ENCODE assay signal across 22 cellular contexts in genomic region chr13:56314755-56315154, GRCh38.
"Had no signal": no experiment of that assay in that cellular context is flagged by ENCODE, and none has a peak within 500 bp of the region (broad histone marks: within the 10 kb centered on the region; RNA-seq: fewer than 3 reads in every experiment).

No MANE protein-coding gene starts in this region.

- H3K4me1 Mint-ChIP-seq: naive B cell; nephron progenitor cell; stimulated activated naive B cell treated with anti-CD40 and anti-IgM and Interleukin-4, amounts not matched to agents 10 μg/mL and 1 μg/mL and 100 μg/mL, for 72 hours; stimulated activated naive CD8-positive, alpha-beta T cell treated with anti-CD3 and anti-CD28 coated beads, Interleukin-15, amount 100 ng/mL, for 72 hours had no signal

- H3K27ac ChIP-seq: heart right ventricle, left lung, lower lobe of right lung, neutrophil, testis, tibial nerve, upper lobe of right lung, vagina had no signal

- H3K4me3 Mint-ChIP-seq: dendritic cell treated with granulocyte-macrophage colony-stimulating factor and Interleukin-4, amounts not matched to agents 40 ng/mL and 50 ng/mL, for 4 days; naive B cell; nephron progenitor cell; stimulated activated naive B cell treated with anti-CD40 and anti-IgM and Interleukin-4, amounts not matched to agents 10 μg/mL and 1 μg/mL and 100 μg/mL, for 72 hours; stimulated activated naive CD8-positive, alpha-beta T cell treated with anti-CD3 and anti-CD28 coated beads, Interleukin-15, amount 100 ng/mL, for 72 hours had no signal

- H3K9me3 ChIP-seq: heart right ventricle, left lung, lower lobe of right lung, neutrophil, testis, tibial nerve, upper lobe of right lung, vagina had no signal

- ATAC-seq: esophagus mucosa; heart right ventricle; left lung; lower lobe of right lung; sciatic nerve; stimulated activated naive B cell treated with anti-CD40 and anti-IgM and Interleukin-4, amounts not matched to agents 10 μg/mL and 1 μg/mL and 100 μg/mL, for 72 hours; stimulated activated naive CD8-positive, alpha-beta T cell treated with anti-CD3 and anti-CD28 coated beads, Interleukin-15, amount 100 ng/mL, for 72 hours; upper lobe of right lung had no signal

- H3K27me3 ChIP-seq: heart right ventricle, left lung, neutrophil, testis, tibial nerve, upper lobe of right lung, vagina had no signal

- H3K36me3 ChIP-seq: heart right ventricle, left lung, lower lobe of right lung, neutrophil, tibial nerve, upper lobe of right lung, vagina had no signal

- H3K27me3 Mint-ChIP-seq: dendritic cell treated with granulocyte-macrophage colony-stimulating factor and Interleukin-4, amounts not matched to agents 40 ng/mL and 50 ng/mL, for 4 days; naive B cell; stimulated activated naive B cell treated with anti-CD40 and anti-IgM and Interleukin-4, amounts not matched to agents 10 μg/mL and 1 μg/mL and 100 μg/mL, for 72 hours; stimulated activated naive CD8-positive, alpha-beta T cell treated with anti-CD3 and anti-CD28 coated beads, Interleukin-15, amount 100 ng/mL, for 72 hours had no signal

- DNase-seq: heart right ventricle; hypothalamus; left lung; lower lobe of right lung; mesenchymal stem cell; naive B cell; nephron progenitor cell; posterior cingulate gyrus; stimulated activated CD4-positive, alpha-beta T cell treated with anti-CD3 and anti-CD28 coated beads, Interleukin-2, amount 100 ng/mL, for 24 hours; stimulated activated CD4-positive, alpha-beta T cell treated with anti-CD3 and anti-CD28 coated beads, Interleukin-4, amount 100 ng/mL, for 4 hours; stimulated activated naive B cell treated with anti-CD40 and anti-IgM and Interleukin-4, amounts not matched to agents 10 μg/mL and 1 μg/mL and 100 μg/mL, for 72 hours; stimulated activated naive CD8-positive, alpha-beta T cell treated with anti-CD3 and anti-CD28 coated beads, Interleukin-15, amount 100 ng/mL, for 72 hours; testis; upper lobe of right lung had no signal

- FAIRE-seq: colon, keratinocyte had no signal

- H3K4me3 ChIP-seq: heart right ventricle, left lung, lower lobe of right lung, testis, tibial nerve, upper lobe of right lung, vagina had no signal

- H3K27ac Mint-ChIP-seq: dendritic cell treated with granulocyte-macrophage colony-stimulating factor and Interleukin-4, amounts not matched to agents 40 ng/mL and 50 ng/mL, for 4 days; naive B cell; nephron progenitor cell; stimulated activated naive B cell treated with anti-CD40 and anti-IgM and Interleukin-4, amounts not matched to agents 10 μg/mL and 1 μg/mL and 100 μg/mL, for 72 hours; stimulated activated naive CD8-positive, alpha-beta T cell treated with anti-CD3 and anti-CD28 coated beads, Interleukin-15, amount 100 ng/mL, for 72 hours had no signal

- H3K4me1 ChIP-seq: heart right ventricle, left lung, lower lobe of right lung, testis, tibial nerve, upper lobe of right lung, vagina had no signal

- H3K36me3 Mint-ChIP-seq: naive B cell; stimulated activated naive B cell treated with anti-CD40 and anti-IgM and Interleukin-4, amounts not matched to agents 10 μg/mL and 1 μg/mL and 100 μg/mL, for 72 hours had no signal

- H3K9me3 Mint-ChIP-seq: dendritic cell treated with granulocyte-macrophage colony-stimulating factor and Interleukin-4, amounts not matched to agents 40 ng/mL and 50 ng/mL, for 4 days; nephron progenitor cell had no signal
